ENCODE assay signal across 18 cellular contexts in the genomic region with DNA sequence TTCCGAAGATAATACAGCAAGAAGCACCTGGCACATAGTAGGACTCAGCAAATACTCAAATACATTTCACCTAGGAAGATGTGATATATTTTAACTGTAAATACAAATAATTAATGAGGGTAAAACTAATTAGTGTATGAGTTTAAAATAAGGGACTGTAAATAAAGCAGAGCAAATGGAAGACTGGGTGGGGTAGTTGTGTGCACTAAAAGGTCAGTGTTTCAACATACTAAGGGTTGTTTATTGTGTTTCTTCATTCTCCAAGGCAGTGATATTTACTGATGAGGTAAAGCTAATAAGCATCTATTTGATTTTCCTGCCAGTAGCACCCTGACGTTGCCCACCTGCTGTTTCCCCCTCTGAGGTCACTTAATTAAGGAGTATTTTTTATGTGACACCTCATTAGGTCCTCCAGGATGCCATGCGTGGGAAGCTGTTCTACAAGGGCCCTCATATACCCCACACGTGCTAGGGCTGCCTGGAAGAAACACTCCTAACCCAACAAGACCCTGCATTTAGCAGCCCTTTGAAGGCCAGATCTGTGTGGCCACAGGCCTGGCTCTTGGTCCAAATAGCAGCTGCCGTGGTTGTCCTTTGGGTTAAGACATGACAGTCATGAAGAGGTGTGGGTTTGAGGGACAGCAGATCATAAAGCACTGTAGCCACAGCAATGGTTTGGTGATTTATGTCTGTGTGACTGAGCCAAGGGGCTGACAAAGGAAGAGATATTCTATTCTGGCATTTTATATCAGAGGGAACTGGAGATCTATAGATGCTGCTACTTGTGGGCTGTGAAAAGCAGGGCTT.
DNase-seq lines count a peak whose midpoint lies in the region; ATAC-seq, FAIRE-seq and TF ChIP-seq lines count a peak whose summit lies in the region.
"Had no signal": no experiment of that assay in that cellular context is flagged by ENCODE, and none has a peak within 500 bp of the region (broad histone marks: within the 10 kb centered on the region; RNA-seq: fewer than 3 reads in every experiment).

No MANE protein-coding gene starts in this region.

- 0 out of 2 replicates have a peak, but pooled peaks cover 3% of the 10 kb centered on the region for H3K4me1 ChIP-seq in BE2C
- H3K4me1 ChIP-seq: sigmoid colon had no signal

- ATAC-seq in HG03135 (IDR thresholded peaks at IDR 0.05; ENCODE audit: unreplicated experiment) = no peak
- ATAC-seq: CD8-positive, alpha-beta T cell; effector memory CD8-positive, alpha-beta T cell; Right ventricle myocardium inferior had no signal

- POLR2A ChIA-PET in HEK293T (lab: Yijun Ruan, JAX) = no interaction called here

- FAIRE-seq in RCC 7860 (lab: Jason Lieb, UNC) = no peak

- DNase-seq in BE2C (peak; percentile 16), HEK293T (ENCODE audit: extremely low spot score) (no peak), OCI-M1 (lab: John Stamatoyannopoulos, UW) (peak; percentile 29), left kidney (ENCODE audit: low read depth, low spot score) (peak; percentile 58), NCI-H226 (no peak), RCC 7860 (ENCODE audit: low spot score) (no peak), KBM-7 (no peak)
- DNase-seq: activated CD4-positive, CD25-positive, alpha-beta regulatory T cell treated with anti-CD3 and anti-CD28 coated beads, Interleukin-2, amount 50 U/mL, for 72 hours; activated gamma-delta T cell treated with Interleukin-2 at 50 U/mL for 16 hours; CD8-positive, alpha-beta T cell; effector memory CD8-positive, alpha-beta T cell; H7; NCI-H1436 treated with DMSO at 0.1 percent for 48 hours; sigmoid colon; stimulated activated CD4-positive, alpha-beta T cell treated with anti-CD3 and anti-CD28 coated beads, Interleukin-2, amount 100 ng/mL, for 24 hours; stimulated activated naive CD8-positive, alpha-beta T cell treated with anti-CD3 and anti-CD28 coated beads, Interleukin-15, amount 100 ng/mL, for 72 hours had no signal

- no peaks in the 10 kb centered on the region; the same call in 1 of the 2 replicates for H3K9me3 ChIP-seq in BE2C
- H3K9me3 ChIP-seq: sigmoid colon had no signal

- H3K4me3 ChIP-seq in BE2C (ENCODE audit: low read depth, low read length) = no peak overlapping the region
- H3K4me3 ChIP-seq: sigmoid colon had no signal

- no peaks in the 10 kb centered on the region for H3K27me3 ChIP-seq in BE2C
- H3K27me3 ChIP-seq: sigmoid colon had no signal

- TF ChIP-seq CTCF in BE2C (IDR thresholded peaks at IDR 0.05; ENCODE audit: low read depth, low read length) = no peak

- H3K36me3 ChIP-seq in BE2C = no peaks in the 10 kb centered on the region
- H3K36me3 ChIP-seq: sigmoid colon had no signal

- CTCF ChIA-PET in HEK293T (lab: Yijun Ruan, JAX) = no interaction called here

- in situ Hi-C loops in KBM-7 (cut with MboI; ENCODE audit: low pct_unique_long_range_greater_than_20kb, low sequenced_read_pairs) = no loop called here

TF ChIP-seq in HEK293T, 16 proteins besides CTCF, POLR2A, EP300 and RAD21:
- TF ChIP-seq L3MBTL2 (conservative IDR thresholded peaks at IDR 0.05) (no peak), PKNOX1 (IDR thresholded peaks at IDR 0.05) (peak; percentile 40; the same call in 1 of the 2 replicates)

Comparison
In these comparisons a context has a peak if more than half of its experiments do, and no peak if none do; other contexts are left out.
1. DNase-seq: peak in BE2C (single experiment), OCI-M1 (single experiment) and left kidney (single experiment); none in HEK293T (single experiment), NCI-H226 (single experiment), RCC 7860 (single experiment) and KBM-7 (single experiment).